In genomic region chr11:76654310-76654851, GRCh38 we compare ENCODE assay signal across 12 cellular contexts. TPM values are rescaled to one million over a fixed set of nuclear protein-coding genes. Genes with fewer than 3 reads are reported as not detected.
DNase-seq lines count a peak whose midpoint lies in the region; ATAC-seq and TF ChIP-seq lines count a peak whose summit lies in the region.
"Had no signal": no experiment of that assay in that cellular context is flagged by ENCODE, and none has a peak within 500 bp of the region (broad histone marks: within the 10 kb centered on the region; RNA-seq: fewer than 3 reads in every experiment).

No MANE protein-coding gene starts in this region.

- POLR2A ChIA-PET in RWPE1 (lab: Yijun Ruan, JAX; ENCODE audit: low non-redundant PET), result interaction anchor here (0.8 kb wide), 1 partner anchor 983 kb away, joined by 3 read pairs; no protein-coding TSS in a partner anchor
- POLR2A ChIA-PET in SK-N-SH (lab: Yijun Ruan, JAX), result interaction anchor here (0.6 kb wide), 1 partner anchor 213 kb away, joined by 3 read pairs; no protein-coding TSS in a partner anchor

- no peak for TF ChIP-seq EP300 in ovary (IDR thresholded peaks at IDR 0.05)
- TF ChIP-seq EP300 in SK-N-SH (IDR thresholded peaks at IDR 0.05; ENCODE audit: borderline replicate concordance in 1 of 2, low read depth in 1 of 2, low read length in 1 of 2), result no peak

- no peak for TF ChIP-seq CTCF in cardiac muscle cell (IDR thresholded peaks at IDR 0.05; ENCODE audit: low read depth, low read length)
- TF ChIP-seq CTCF in ovary (IDR thresholded peaks at IDR 0.05), result no peak
- no peak for TF ChIP-seq CTCF in RWPE1 (conservative IDR thresholded peaks at IDR 0.05; ENCODE audit: low read depth)
- TF ChIP-seq CTCF in SK-N-SH (IDR thresholded peaks at IDR 0.05), result no peak

- no peak overlapping the region for H3K4me2 ChIP-seq in SK-N-SH

- H3K79me2 ChIP-seq in SK-N-SH (ENCODE audit: insufficient read depth), result no peaks in the 10 kb centered on the region

- no peak overlapping the region for H3K9ac ChIP-seq in SK-N-SH

- DNase-seq in AG08396 (ENCODE audit: low spot score) (peak; percentile 88), cardiac muscle cell (ENCODE audit: low read depth in 1 of 2, low spot score in 1 of 2) (peak in 1 of 2 donors; percentile 96), ovary (peak; percentile 72 to 83 (median 80)), amniotic stem cell (lab: John Stamatoyannopoulos, UW) (no peak), RWPE1 (ENCODE audit: low spot score) (no peak), SK-N-SH (no peak)
- DNase-seq: BE2C, T-helper 9 cell had no signal

- H3K4me3 ChIP-seq in cardiac muscle cell (no peak overlapping the region), ovary (no peak overlapping the region), SK-N-SH (ENCODE audit: low read depth in 2 of 2, low read length in 1 of 2) (no peak overlapping the region)
- H3K4me3 ChIP-seq: HAP-1 had no signal

- no peaks in the 10 kb centered on the region for H3K9me2 ChIP-seq in SK-N-SH

- no peak for ATAC-seq in GM19467 (IDR thresholded peaks at IDR 0.05; ENCODE audit: unreplicated experiment)
- ATAC-seq: activated naive CD4-positive, alpha-beta T cell treated with anti-CD3 and anti-CD28 coated beads, Interleukin-2, amount 50 U/mL, for 72 hours had no signal

- H3K27me3 ChIP-seq in cardiac muscle cell, result no peaks in the 10 kb centered on the region
- no peaks in the 10 kb centered on the region for H3K27me3 ChIP-seq in ovary
- H3K27me3 ChIP-seq in SK-N-SH (ENCODE audit: insufficient read depth), result no peaks in the 10 kb centered on the region; the same call in 1 of the 2 replicates
- H3K27me3 ChIP-seq: BE2C had no signal

- H3K36me3 ChIP-seq in cardiac muscle cell, result no peaks in the 10 kb centered on the region
- no peaks in the 10 kb centered on the region for H3K36me3 ChIP-seq in ovary
- no peaks in the 10 kb centered on the region for H3K36me3 ChIP-seq in SK-N-SH (replicated peaks in 1 of 2; ENCODE audit: control insufficient read depth in 1 of 2, insufficient read depth in 2 of 2, low read length in 1 of 2)
- H3K36me3 ChIP-seq: BE2C, HAP-1 had no signal

- H3K4me1 ChIP-seq in cardiac muscle cell (ENCODE audit: low read depth), result peaks cover 19% of the 10 kb centered on the region
- H3K4me1 ChIP-seq in ovary (ENCODE audit: insufficient read depth), result peaks cover 26% of the 10 kb centered on the region
- H3K4me1 ChIP-seq in SK-N-SH (ENCODE audit: control insufficient read depth in 1 of 2, insufficient read depth in 2 of 2, low read depth in 1 of 2, low read length in 1 of 2), result no peaks in the 10 kb centered on the region
- H3K4me1 ChIP-seq: HAP-1 had no signal

- H3K27ac ChIP-seq in adipose tissue (ENCODE audit: low read depth, low read length), result peak overlapping the region; percentile 81
- peak overlapping the region; percentile 57 for H3K27ac ChIP-seq in cardiac muscle cell
- peak overlapping the region; percentile 50 to 60 for H3K27ac ChIP-seq in ovary
- H3K27ac ChIP-seq in RWPE1, result no peak overlapping the region
- no peak overlapping the region for H3K27ac ChIP-seq in SK-N-SH (ENCODE audit: low read depth in 2 of 2, low read length in 1 of 2)

- CTCF ChIA-PET in RWPE1 (lab: Yijun Ruan, JAX), result no interaction called here
- CTCF ChIA-PET in SK-N-SH (lab: Yijun Ruan, JAX), result interaction anchor here (0.9 to 1.2 kb wide), 3 partner anchors 10 to 27 kb away, joined by 3 read pairs; partner anchors contain the start of gene LRRC32

- no peak overlapping the region for H2AFZ ChIP-seq in SK-N-SH (ENCODE audit: low read depth)

- H3F3A ChIP-seq in SK-N-SH (replicated peaks; ENCODE audit: insufficient read depth), result no peaks in the 10 kb centered on the region

- intact Hi-C loops in ovary (cut with DNase I), result no loop called here

- no peak for TF ChIP-seq POLR2A in ovary (IDR thresholded peaks at IDR 0.05)

- no peaks in the 10 kb centered on the region for H4K20me1 ChIP-seq in SK-N-SH (ENCODE audit: insufficient read depth)

- TF ChIP-seq RAD21 in SK-N-SH (IDR thresholded peaks at IDR 0.05; ENCODE audit: low read length), result no peak

- H3K9me3 ChIP-seq in cardiac muscle cell (ENCODE audit: low read depth) (no peaks in the 10 kb centered on the region), ovary (no peaks in the 10 kb centered on the region), SK-N-SH (no peaks in the 10 kb centered on the region)
- H3K9me3 ChIP-seq: BE2C, HAP-1 had no signal

- 45 to 73% (median 49%) methylated on average over 9 to 11 of the region's 11 CpGs for WGBS in adipose tissue, 3 donors
- 6 to 12% (median 8%) methylated on average over 11 of the region's 11 CpGs for WGBS in ovary, 3 donors
- 75% methylated on average over 11 of the region's 11 CpGs for WGBS in SK-N-SH (ENCODE audit: low lambda C conversion rate)

TF ChIP-seq in SK-N-SH, 30 proteins besides CTCF, POLR2A, EP300 and RAD21:
- TF ChIP-seq GATA2 (CRISPR knock-in tag; IDR thresholded peaks at IDR 0.05), result no peak
- TF ChIP-seq PBX3 (IDR thresholded peaks at IDR 0.05), result no peak
- TF ChIP-seq CHD2 (IDR thresholded peaks at IDR 0.05; ENCODE audit: low read length, partially characterized antibody), result no peak
- no peak for TF ChIP-seq ELF1 (IDR thresholded peaks at IDR 0.05)
- TF ChIP-seq MAX (IDR thresholded peaks at IDR 0.05; ENCODE audit: low read depth), result no peak
- no peak for TF ChIP-seq TEAD4 (IDR thresholded peaks at IDR 0.05; ENCODE audit: borderline replicate concordance, insufficient read depth)
- TF ChIP-seq NFIC (IDR thresholded peaks at IDR 0.05; ENCODE audit: borderline replicate concordance), result no peak
- TF ChIP-seq YY1 (IDR thresholded peaks at IDR 0.05; ENCODE audit: low read depth), result no peak
- no peak for TF ChIP-seq FOXJ3 (CRISPR knock-in tag; IDR thresholded peaks at IDR 0.05)
- no peak for TF ChIP-seq SIN3A (IDR thresholded peaks at IDR 0.05; ENCODE audit: borderline replicate concordance, low read depth, low read length)
- TF ChIP-seq, protein P1, sequence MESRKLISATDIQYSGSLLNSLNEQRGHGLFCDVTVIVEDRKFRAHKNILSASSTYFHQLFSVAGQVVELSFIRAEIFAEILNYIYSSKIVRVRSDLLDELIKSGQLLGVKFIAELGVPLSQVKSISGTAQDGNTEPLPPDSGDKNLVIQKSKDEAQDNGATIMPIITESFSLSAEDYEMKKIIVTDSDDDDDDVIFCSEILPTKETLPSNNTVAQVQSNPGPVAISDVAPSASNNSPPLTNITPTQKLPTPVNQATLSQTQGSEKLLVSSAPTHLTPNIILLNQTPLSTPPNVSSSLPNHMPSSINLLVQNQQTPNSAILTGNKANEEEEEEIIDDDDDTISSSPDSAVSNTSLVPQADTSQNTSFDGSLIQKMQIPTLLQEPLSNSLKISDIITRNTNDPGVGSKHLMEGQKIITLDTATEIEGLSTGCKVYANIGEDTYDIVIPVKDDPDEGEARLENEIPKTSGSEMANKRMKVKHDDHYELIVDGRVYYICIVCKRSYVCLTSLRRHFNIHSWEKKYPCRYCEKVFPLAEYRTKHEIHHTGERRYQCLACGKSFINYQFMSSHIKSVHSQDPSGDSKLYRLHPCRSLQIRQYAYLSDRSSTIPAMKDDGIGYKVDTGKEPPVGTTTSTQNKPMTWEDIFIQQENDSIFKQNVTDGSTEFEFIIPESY (IDR thresholded peaks at IDR 0.05; ENCODE audit: borderline replicate concordance, low read depth), result no peak

RNA-seq across cellular contexts. Expression of gene LRRC32, which starts 16.2 kb away (rescaled TPM):
- polyA plus RNA-seq in adipose tissue, result 100 to 1,000 TPM in 1 of 3 donors, 10 to 100 TPM in 2; 15.5 to 101 (median 99.7) TPM
- total RNA-seq in cardiac muscle cell, result 15.9 and 21.8 TPM in 2 replicates
- 6.3 and 18.8 TPM in 2 replicates for polyA plus RNA-seq in cardiac muscle cell
- total RNA-seq in ovary, result 10 to 100 TPM in 5 of 7 donors, 1 to 10 TPM in 2; 3.2 to 47.1 (median 29.5) TPM
- 10 to 100 TPM; 19.4 to 39.9 TPM for polyA plus RNA-seq in ovary
- polyA plus RNA-seq in SK-N-SH (2012; rRNA removed), result 0.19 and 0.43 TPM in 2 replicates
- 0.28 and 0.30 TPM in 2 replicates for polyA plus RNA-seq in SK-N-SH (2012; cell fraction: cytosol; rRNA removed)
- 0.42 and 0.57 TPM in 2 replicates for polyA plus RNA-seq in SK-N-SH (2012; cell fraction: nucleus; rRNA removed)

Comparison
In these comparisons a context has a peak if more than half of its experiments do, and no peak if none do; other contexts are left out.
1. DNase-seq: peak in AG08396 (single experiment) and ovary (5 of 5); none in amniotic stem cell (single experiment), RWPE1 (single experiment) and SK-N-SH (single experiment).
2. H3K27ac ChIP-seq: peak in adipose tissue (single experiment), cardiac muscle cell (single experiment) and ovary (2 of 2); none in RWPE1 (single experiment) and SK-N-SH (0 of 2).